ENCODE assay signal across 17 cellular contexts in the genomic region with DNA sequence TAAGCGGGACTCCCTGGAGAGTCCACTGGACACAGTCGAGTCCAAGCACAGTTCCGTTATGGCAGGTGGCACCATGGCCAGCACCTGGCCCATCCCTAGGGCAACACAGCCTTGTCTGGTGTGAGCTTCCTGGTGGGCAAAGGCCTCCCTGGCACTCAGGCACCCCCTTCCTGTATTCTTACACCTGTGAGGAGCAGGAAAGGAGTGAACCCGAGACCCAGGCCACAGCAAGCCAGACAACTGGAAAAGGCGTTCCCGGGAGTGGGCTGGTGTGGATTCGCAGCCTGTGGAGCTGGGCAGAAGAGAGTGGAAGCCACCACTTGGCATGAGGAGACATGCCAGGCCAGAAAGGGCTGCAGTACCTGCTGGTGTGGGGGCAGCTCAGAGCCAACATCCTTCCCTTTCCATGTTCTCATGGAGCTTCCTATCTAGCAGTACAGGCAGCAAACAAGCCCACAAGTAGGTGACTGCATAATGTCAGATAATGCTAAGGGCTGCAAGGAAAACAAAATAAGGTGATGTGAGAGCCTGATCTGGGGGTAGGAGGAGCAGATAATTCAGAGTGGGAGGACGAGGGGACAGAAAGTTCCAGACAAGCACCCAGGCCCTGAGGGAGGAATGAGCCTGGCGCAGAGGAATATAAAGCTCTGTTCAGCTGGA.
DNase-seq lines count a peak whose midpoint lies in the region; ATAC-seq and TF ChIP-seq lines count a peak whose summit lies in the region.
"Had no signal": no experiment of that assay in that cellular context is flagged by ENCODE, and none has a peak within 500 bp of the region (broad histone marks: within the 10 kb centered on the region; RNA-seq: fewer than 3 reads in every experiment).

No MANE protein-coding gene starts in this region.

- no peaks in the 10 kb centered on the region for H3K9me3 Mint-ChIP-seq in activated CD8-positive, alpha-beta T cell treated with anti-CD3 and anti-CD28 coated beads, Interleukin-2, amount 10 ng/mL, durations not matched to agents 7 days and 5 days (ENCODE audit: insufficient read depth)
- no peaks in the 10 kb centered on the region for H3K9me3 Mint-ChIP-seq in activated CD8-positive, alpha-beta T cell treated with anti-CD3 and anti-CD28 coated beads for 36 hours
- no peaks in the 10 kb centered on the region for H3K9me3 Mint-ChIP-seq in CD8-positive, alpha-beta T cell
- no peaks in the 10 kb centered on the region for H3K9me3 Mint-ChIP-seq in activated naive CD8-positive, alpha-beta T cell treated with anti-CD3 and anti-CD28 coated beads for 36 hours
- H3K9me3 Mint-ChIP-seq in nephron progenitor cell, result peaks cover 16% of the 10 kb centered on the region

- POLR2A ChIA-PET in activated CD8-positive, alpha-beta T cell treated with anti-CD3 and anti-CD28 coated beads, Interleukin-2, amount 10 ng/mL, durations not matched to agents 7 days and 5 days (lab: Charles Lee), result interaction anchor here (0.6 kb wide), 1 partner anchor 424 kb away, joined by 3 read pairs; no protein-coding TSS in a partner anchor
- POLR2A ChIA-PET in activated CD8-positive, alpha-beta T cell treated with anti-CD3 and anti-CD28 coated beads for 36 hours (lab: Charles Lee), result no interaction called here
- POLR2A ChIA-PET in CD8-positive, alpha-beta T cell (lab: Charles Lee), result interaction anchor here (0.9 kb wide), 1 partner anchor 75 kb away, joined by 3 read pairs; no protein-coding TSS in a partner anchor

- no peaks in the 10 kb centered on the region for H3K36me3 ChIP-seq in CD8-positive, alpha-beta T cell (ENCODE audit: insufficient read depth, low read length)
- H3K36me3 ChIP-seq in spleen, result no peaks in the 10 kb centered on the region
- H3K36me3 ChIP-seq: breast epithelium had no signal

- H3K27ac ChIP-seq in CD8-positive, alpha-beta T cell (ENCODE audit: low read depth, low read length), result no peak overlapping the region
- peak overlapping the region in 4 of 8 donors; percentile 44 to 84 (median 55) for H3K27ac ChIP-seq in spleen
- H3K27ac ChIP-seq: breast epithelium, foreskin keratinocyte had no signal

- peaks cover 15% of the 10 kb centered on the region for H3K27me3 Mint-ChIP-seq in activated CD8-positive, alpha-beta T cell treated with anti-CD3 and anti-CD28 coated beads, Interleukin-2, amount 10 ng/mL, durations not matched to agents 7 days and 5 days (ENCODE audit: low read depth)
- H3K27me3 Mint-ChIP-seq in activated CD8-positive, alpha-beta T cell treated with anti-CD3 and anti-CD28 coated beads for 36 hours, result peaks cover 5% of the 10 kb centered on the region
- no peaks in the 10 kb centered on the region for H3K27me3 Mint-ChIP-seq in CD8-positive, alpha-beta T cell (ENCODE audit: low read depth)
- H3K27me3 Mint-ChIP-seq in activated naive CD8-positive, alpha-beta T cell treated with anti-CD3 and anti-CD28 coated beads for 36 hours, result peaks cover 21% of the 10 kb centered on the region
- H3K27me3 Mint-ChIP-seq in nephron progenitor cell (ENCODE audit: low read depth, poor library complexity), result peaks cover 24% of the 10 kb centered on the region

- no peak overlapping the region for H3K4me3 ChIP-seq in CD8-positive, alpha-beta T cell (ENCODE audit: low read depth, low read length)
- H3K4me3 ChIP-seq in spleen, result peak overlapping the region in 3 of 8 donors; percentile 22 to 60 (median 23)
- H3K4me3 ChIP-seq: breast epithelium, skin epidermis had no signal

- H3K4me3 Mint-ChIP-seq in activated CD8-positive, alpha-beta T cell treated with anti-CD3 and anti-CD28 coated beads, Interleukin-2, amount 10 ng/mL, durations not matched to agents 7 days and 5 days, result no peak overlapping the region
- H3K4me3 Mint-ChIP-seq in activated CD8-positive, alpha-beta T cell treated with anti-CD3 and anti-CD28 coated beads for 36 hours, result no peak overlapping the region
- H3K4me3 Mint-ChIP-seq in CD8-positive, alpha-beta T cell, result peak overlapping the region; percentile 72
- H3K4me3 Mint-ChIP-seq in activated naive CD8-positive, alpha-beta T cell treated with anti-CD3 and anti-CD28 coated beads for 36 hours, result no peak overlapping the region
- H3K4me3 Mint-ChIP-seq in nephron progenitor cell, result no peak overlapping the region
- H3K4me3 Mint-ChIP-seq: naive B cell had no signal

- H3K4me1 Mint-ChIP-seq in activated CD8-positive, alpha-beta T cell treated with anti-CD3 and anti-CD28 coated beads, Interleukin-2, amount 10 ng/mL, durations not matched to agents 7 days and 5 days (ENCODE audit: low read depth), result peaks cover 24% of the 10 kb centered on the region
- H3K4me1 Mint-ChIP-seq in activated CD8-positive, alpha-beta T cell treated with anti-CD3 and anti-CD28 coated beads for 36 hours (ENCODE audit: low read depth), result peaks cover 22% of the 10 kb centered on the region
- H3K4me1 Mint-ChIP-seq in CD8-positive, alpha-beta T cell (ENCODE audit: low read depth), result peaks cover 21% of the 10 kb centered on the region
- H3K4me1 Mint-ChIP-seq in activated naive CD8-positive, alpha-beta T cell treated with anti-CD3 and anti-CD28 coated beads for 36 hours, result peaks cover 22% of the 10 kb centered on the region
- peaks cover 16% of the 10 kb centered on the region for H3K4me1 Mint-ChIP-seq in nephron progenitor cell

- no peaks in the 10 kb centered on the region for H3K27me3 ChIP-seq in CD8-positive, alpha-beta T cell (ENCODE audit: insufficient read depth, low read length)
- no peaks in the 10 kb centered on the region for H3K27me3 ChIP-seq in spleen (replicated peaks in 1 of 7)
- H3K27me3 ChIP-seq: breast epithelium had no signal

- no peaks in the 10 kb centered on the region for H3K9me3 ChIP-seq in CD8-positive, alpha-beta T cell (ENCODE audit: low read length)
- no peaks in the 10 kb centered on the region for H3K9me3 ChIP-seq in spleen
- H3K9me3 ChIP-seq: breast epithelium had no signal

- intact Hi-C loops in activated CD8-positive, alpha-beta T cell treated with anti-CD3 and anti-CD28 coated beads for 36 hours (cut with micrococcal nuclease), result no loop called here
- intact Hi-C loops in CD8-positive, alpha-beta T cell (cut with DNase I, micrococcal nuclease), result no loop called here
- intact Hi-C loops in spleen (cut with DNase I; ENCODE audit: low total_unique reads), result no loop called here

- peak overlapping the region; percentile 90 for H3K27ac Mint-ChIP-seq in activated CD8-positive, alpha-beta T cell treated with anti-CD3 and anti-CD28 coated beads, Interleukin-2, amount 10 ng/mL, durations not matched to agents 7 days and 5 days
- H3K27ac Mint-ChIP-seq in activated CD8-positive, alpha-beta T cell treated with anti-CD3 and anti-CD28 coated beads for 36 hours, result no peak overlapping the region
- peak overlapping the region; percentile 79 for H3K27ac Mint-ChIP-seq in CD8-positive, alpha-beta T cell
- peak overlapping the region; percentile 61 for H3K27ac Mint-ChIP-seq in activated naive CD8-positive, alpha-beta T cell treated with anti-CD3 and anti-CD28 coated beads for 36 hours
- H3K27ac Mint-ChIP-seq in nephron progenitor cell, result peak overlapping the region; percentile 5

- H3K36me3 Mint-ChIP-seq in activated CD8-positive, alpha-beta T cell treated with anti-CD3 and anti-CD28 coated beads, Interleukin-2, amount 10 ng/mL, durations not matched to agents 7 days and 5 days (ENCODE audit: low read depth), result no peaks in the 10 kb centered on the region
- no peaks in the 10 kb centered on the region for H3K36me3 Mint-ChIP-seq in activated CD8-positive, alpha-beta T cell treated with anti-CD3 and anti-CD28 coated beads for 36 hours (ENCODE audit: low read depth)
- no peaks in the 10 kb centered on the region for H3K36me3 Mint-ChIP-seq in CD8-positive, alpha-beta T cell
- H3K36me3 Mint-ChIP-seq in activated naive CD8-positive, alpha-beta T cell treated with anti-CD3 and anti-CD28 coated beads for 36 hours, result no peaks in the 10 kb centered on the region
- H3K36me3 Mint-ChIP-seq in nephron progenitor cell (ENCODE audit: low read depth), result no peaks in the 10 kb centered on the region

- peaks cover 5% of the 10 kb centered on the region for H3K4me1 ChIP-seq in CD8-positive, alpha-beta T cell (ENCODE audit: insufficient read depth, low read length)
- H3K4me1 ChIP-seq in spleen, result peaks cover 0 to 40% (median 6%) of the 10 kb centered on the region in 6 donors
- H3K4me1 ChIP-seq: breast epithelium, foreskin keratinocyte had no signal

- no peak for TF ChIP-seq CTCF in activated CD8-positive, alpha-beta T cell treated with anti-CD3 and anti-CD28 coated beads for 36 hours (IDR thresholded peaks at IDR 0.05)
- no peak for TF ChIP-seq CTCF in CD8-positive, alpha-beta T cell (IDR thresholded peaks at IDR 0.05)
- TF ChIP-seq CTCF in nephron progenitor cell (IDR thresholded peaks at IDR 0.05) (no peak), spleen (IDR thresholded peaks at IDR 0.05 in 8 of 11, conservative IDR thresholded peaks at IDR 0.05 in 3 of 11) (no peak)

- CTCF ChIA-PET in activated CD8-positive, alpha-beta T cell treated with anti-CD3 and anti-CD28 coated beads, Interleukin-2, amount 10 ng/mL, durations not matched to agents 7 days and 5 days (lab: Charles Lee), result interaction anchor here (0.7 to 5.9 kb wide), 5 partner anchors 9 to 78 kb away, joined by 3 to 29 read pairs (median 3); no protein-coding TSS in a partner anchor
- CTCF ChIA-PET in activated CD8-positive, alpha-beta T cell treated with anti-CD3 and anti-CD28 coated beads for 36 hours (lab: Charles Lee), result interaction anchor here (1.1 to 4.1 kb wide), 5 partner anchors 12 to 128 kb away, joined by 3 to 13 read pairs (median 4); no protein-coding TSS in a partner anchor
- CTCF ChIA-PET in CD8-positive, alpha-beta T cell (lab: Charles Lee), result interaction anchor here (0.9 to 1.0 kb wide), 2 partner anchors 9 to 72 kb away, joined by 3 read pairs; no protein-coding TSS in a partner anchor

- no peak for ATAC-seq in activated CD8-positive, alpha-beta T cell treated with anti-CD3 and anti-CD28 coated beads, Interleukin-2, amount 10 ng/mL, durations not matched to agents 7 days and 5 days
- no peak for ATAC-seq in activated CD8-positive, alpha-beta T cell treated with anti-CD3 and anti-CD28 coated beads for 36 hours
- ATAC-seq in CD8-positive, alpha-beta T cell, result no peak
- ATAC-seq: HCT116 had no signal

- 88 to 94% (median 92%) methylated on average over 9 of the region's 9 CpGs for WGBS in spleen, 5 donors

- no peak for TF ChIP-seq POLR2A in spleen (IDR thresholded peaks at IDR 0.05)

- DNase-seq in activated CD8-positive, alpha-beta T cell treated with anti-CD3 and anti-CD28 coated beads, Interleukin-2, amount 10 ng/mL, durations not matched to agents 7 days and 5 days, result no peak
- DNase-seq in activated CD8-positive, alpha-beta T cell treated with anti-CD3 and anti-CD28 coated beads for 36 hours, result no peak
- no peak for DNase-seq in CD8-positive, alpha-beta T cell
- DNase-seq in activated naive CD8-positive, alpha-beta T cell treated with anti-CD3 and anti-CD28 coated beads for 36 hours, result no peak
- no peak for DNase-seq in nephron progenitor cell
- DNase-seq in spleen, result no peak
- no peak for DNase-seq in UCSD-AML1 (lab: John Stamatoyannopoulos, UW; ENCODE audit: unreplicated experiment)
- no peak for DNase-seq in A172 (ENCODE audit: low spot score)
- DNase-seq: dermis blood vessel endothelial cell, DMS79, foreskin keratinocyte, hippocampal formation, naive B cell, NCI-H1436 treated with DMSO at 0.1 percent for 48 hours had no signal
